Comparison of ENCODE assay signal across 7 cellular contexts in genomic region chr7:7569615-7570014, GRCh38. TPM values are rescaled to one million over a fixed set of nuclear protein-coding genes. Genes with fewer than 3 reads are reported as not detected.
A peak's percentile ranks its signal among the peaks of the same experiment; 100 is the strongest.
DNase-seq lines count a peak whose midpoint lies in the region; ATAC-seq and TF ChIP-seq lines count a peak whose summit lies in the region.

No MANE protein-coding gene starts in this region.

- DNase-seq in activated T-helper 2 cell treated with anti-CD3 and anti-CD28 coated beads, Interferon-gamma antibody, Interleukin-2, Interleukin-4, amounts not matched to agents 10 μg/mL and 5 μg/mL and 100 μg/mL, durations not matched to agents 14 hours and 24 hours and 36 hours (ENCODE audit: low spot score), result no peak
- DNase-seq in renal cortical epithelial cell (ENCODE audit: low read depth) (peak; percentile 19), Kasumi-1 (lab: John Stamatoyannopoulos, UW) (no peak), kidney glomerular epithelial cell (lab: John Stamatoyannopoulos, UW) (no peak)

- no peaks in the 10 kb centered on the region for H3K27me3 Mint-ChIP-seq in activated T-helper 2 cell treated with anti-CD3 and anti-CD28 coated beads, Interferon-gamma antibody, Interleukin-2, Interleukin-4, amounts not matched to agents 10 μg/mL and 5 μg/mL and 100 μg/mL, durations not matched to agents 14 hours and 24 hours and 36 hours (ENCODE audit: low read depth)

- intact Hi-C loops in activated T-helper 2 cell treated with anti-CD3 and anti-CD28 coated beads, Interferon-gamma antibody, Interleukin-2, Interleukin-4, amounts not matched to agents 10 μg/mL and 5 μg/mL and 100 μg/mL, durations not matched to agents 14 hours and 24 hours and 36 hours (cut with micrococcal nuclease), result loop anchor here (5.0 kb wide), 4 partner anchors 193 to 628 kb away; partner anchors contain the start of gene GLCCI1

- peak overlapping the region; percentile 76 for H3K4me3 Mint-ChIP-seq in activated T-helper 2 cell treated with anti-CD3 and anti-CD28 coated beads, Interferon-gamma antibody, Interleukin-2, Interleukin-4, amounts not matched to agents 10 μg/mL and 5 μg/mL and 100 μg/mL, durations not matched to agents 14 hours and 24 hours and 36 hours (ENCODE audit: low read depth)

- H3K36me3 Mint-ChIP-seq in activated T-helper 2 cell treated with anti-CD3 and anti-CD28 coated beads, Interferon-gamma antibody, Interleukin-2, Interleukin-4, amounts not matched to agents 10 μg/mL and 5 μg/mL and 100 μg/mL, durations not matched to agents 14 hours and 24 hours and 36 hours (ENCODE audit: low read depth), result peaks cover 47% of the 10 kb centered on the region

- H3K9me3 Mint-ChIP-seq in activated T-helper 2 cell treated with anti-CD3 and anti-CD28 coated beads, Interferon-gamma antibody, Interleukin-2, Interleukin-4, amounts not matched to agents 10 μg/mL and 5 μg/mL and 100 μg/mL, durations not matched to agents 14 hours and 24 hours and 36 hours, result no peaks in the 10 kb centered on the region

- H3K4me1 Mint-ChIP-seq in activated T-helper 2 cell treated with anti-CD3 and anti-CD28 coated beads, Interferon-gamma antibody, Interleukin-2, Interleukin-4, amounts not matched to agents 10 μg/mL and 5 μg/mL and 100 μg/mL, durations not matched to agents 14 hours and 24 hours and 36 hours (ENCODE audit: low read depth), result peaks cover 37% of the 10 kb centered on the region

- ATAC-seq in GM18505 (IDR thresholded peaks at IDR 0.05; ENCODE audit: unreplicated experiment) (peak; percentile 19), HG02759 (IDR thresholded peaks at IDR 0.05; ENCODE audit: unreplicated experiment) (peak; percentile 16), GM21528 (IDR thresholded peaks at IDR 0.05; ENCODE audit: low FRiP score, unreplicated experiment) (no peak)

- H3K27ac Mint-ChIP-seq in activated T-helper 2 cell treated with anti-CD3 and anti-CD28 coated beads, Interferon-gamma antibody, Interleukin-2, Interleukin-4, amounts not matched to agents 10 μg/mL and 5 μg/mL and 100 μg/mL, durations not matched to agents 14 hours and 24 hours and 36 hours, result no peak overlapping the region

- no peak for TF ChIP-seq POLR2A in GM18505 (IDR thresholded peaks at IDR 0.05; ENCODE audit: borderline replicate concordance, extremely low read depth, insufficient read depth, insufficient read length)

RNA-seq across cellular contexts. Expression of gene MIOS, which starts 2.9 kb away (rescaled TPM):
- total RNA-seq in activated T-helper 2 cell treated with anti-CD3 and anti-CD28 coated beads, Interferon-gamma antibody, Interleukin-2, Interleukin-4, amounts not matched to agents 10 μg/mL and 5 μg/mL and 100 μg/mL, durations not matched to agents 14 hours and 24 hours and 36 hours, result 29.8 and 30.3 TPM in 2 replicates
- total RNA-seq in renal cortical epithelial cell, result 79.2 and 152 TPM in 2 replicates

RNA-seq across cellular contexts. Expression of gene COL28A1, which starts 33.9 kb away (rescaled TPM):
- total RNA-seq in activated T-helper 2 cell treated with anti-CD3 and anti-CD28 coated beads, Interferon-gamma antibody, Interleukin-2, Interleukin-4, amounts not matched to agents 10 μg/mL and 5 μg/mL and 100 μg/mL, durations not matched to agents 14 hours and 24 hours and 36 hours, result 0.07 TPM in 1 of 2 replicates, not detected in the other
- total RNA-seq in renal cortical epithelial cell, result 0.87 and 7.5 TPM in 2 replicates
